Comparison of ENCODE assay signal across 9 cellular contexts in genomic region chr6:158283304-158284005, GRCh38. TPM values are rescaled to one million over a fixed set of nuclear protein-coding genes. Genes with fewer than 3 reads are reported as not detected.
DNase-seq lines count a peak whose midpoint lies in the region; ATAC-seq and TF ChIP-seq lines count a peak whose summit lies in the region.
"Had no signal": no experiment of that assay in that cellular context is flagged by ENCODE, and none has a peak within 500 bp of the region (broad histone marks: within the 10 kb centered on the region; RNA-seq: fewer than 3 reads in every experiment).

No MANE protein-coding gene starts in this region.

- CTCF ChIA-PET in mammary epithelial cell (lab: Charles Lee; ENCODE audit: low non-redundant PET) = no interaction called here

- H2BK120ac ChIP-seq in mesenchymal stem cell (ENCODE audit: low read depth, low read length) = no peak overlapping the region

- TF ChIP-seq CTCF in mammary epithelial cell (conservative IDR thresholded peaks at IDR 0.05 in 1 of 2, IDR thresholded peaks at IDR 0.05 in 1 of 2; ENCODE audit: extremely low read depth in 1 of 2, insufficient read depth in 1 of 2, low read depth in 1 of 2, low read length in 2 of 2) = no peak

- H3K79me1 ChIP-seq in mesenchymal stem cell (replicated peaks; ENCODE audit: low read length, poor library complexity, severe bottlenecking) = peaks cover 30% of the 10 kb centered on the region

- ATAC-seq in HG03520 (IDR thresholded peaks at IDR 0.05; ENCODE audit: unreplicated experiment) (peak; percentile 68), HG03442 (IDR thresholded peaks at IDR 0.05; ENCODE audit: unreplicated experiment) (no peak)

- intact Hi-C loops in mammary epithelial cell (cut with micrococcal nuclease) = loop anchor here (2.0 kb wide), 1 partner anchor 19 kb away; no protein-coding TSS in a partner anchor

- H3K14ac ChIP-seq in mesenchymal stem cell (ENCODE audit: low read length in 2 of 2) = no peak overlapping the region

- no peaks in the 10 kb centered on the region for H3K27me3 ChIP-seq in mammary epithelial cell (ENCODE audit: insufficient read depth, low read length)
- no peaks in the 10 kb centered on the region for H3K27me3 ChIP-seq in mesenchymal stem cell (ENCODE audit: control insufficient read depth in 1 of 2, insufficient read depth in 1 of 2, low read length in 2 of 2)

- H3K18ac ChIP-seq in mesenchymal stem cell (ENCODE audit: low read depth in 1 of 2, low read length in 2 of 2) = no peak overlapping the region

- 46% methylated on average over 4 of the region's 4 CpGs for WGBS in mammary epithelial cell (ENCODE audit: low coverage, missing lambda C conversion rate)
- 43% methylated on average over 2 of the region's 4 CpGs for WGBS in mesenchymal stem cell

- H3K9me3 ChIP-seq in mammary epithelial cell (replicated peaks; ENCODE audit: insufficient read depth, low read length) (no peaks in the 10 kb centered on the region), mesenchymal stem cell (ENCODE audit: control insufficient read depth, low read length) (no peaks in the 10 kb centered on the region)
- H3K9me3 ChIP-seq: HAP-1 had no signal

- peaks cover 50% of the 10 kb centered on the region for H3K79me2 ChIP-seq in mammary epithelial cell (ENCODE audit: insufficient read depth, low read length)

- H4K8ac ChIP-seq in mesenchymal stem cell (ENCODE audit: low read length) = no peak overlapping the region

- H2BK5ac ChIP-seq in mesenchymal stem cell (ENCODE audit: low read depth, low read length, poor library complexity, severe bottlenecking) = no peak overlapping the region

- dilution Hi-C loops in mammary epithelial cell (cut with HindIII; ENCODE audit: low sequenced_read_pairs) = no loop called here

- in situ Hi-C loops in mammary epithelial cell (cut with MboI; ENCODE audit: low sequenced_read_pairs in 2 of 2) = no loop called here

- H3K27ac ChIP-seq in mammary epithelial cell (ENCODE audit: insufficient read depth, low read depth, low read length) (no peak overlapping the region), mesenchymal stem cell (ENCODE audit: low read length, poor library complexity, severe bottlenecking) (peak overlapping the region; percentile 51)

- H3K23ac ChIP-seq in mesenchymal stem cell (ENCODE audit: low read length in 2 of 2) = no peak overlapping the region

- H3K36me3 ChIP-seq in mammary epithelial cell (ENCODE audit: insufficient read depth, low read length) (peaks cover 4% of the 10 kb centered on the region), mesenchymal stem cell (ENCODE audit: control insufficient read depth in 1 of 2, insufficient read depth in 2 of 2, low read depth in 1 of 2, low read length in 2 of 2) (peaks cover 0 to 3% of the 10 kb centered on the region in 2 experiments)
- H3K36me3 ChIP-seq: HAP-1 had no signal

- no peak overlapping the region for H2BK15ac ChIP-seq in mesenchymal stem cell (ENCODE audit: low read depth, poor library complexity, severe bottlenecking)

- DNase-seq in D341Med (ENCODE audit: low spot score) (peak; percentile 67), mammary epithelial cell (peak; percentile 18), mesenchymal stem cell (peak; percentile 12), middle frontal gyrus (ENCODE audit: extremely low spot score, low spot score) (no peak), HUDEP-2 (lab: John Stamatoyannopoulos, UW; ENCODE audit: unreplicated experiment in 76 of 76) (no peak)
- no peak for DNase-seq in stimulated activated naive CD4-positive, alpha-beta T cell treated with Interleukin-2 at 50 U/mL for 16 hours (lab: John Stamatoyannopoulos, UW)

- H3K4me3 ChIP-seq in mammary epithelial cell (replicated peaks in 1 of 3; ENCODE audit: insufficient read depth in 1 of 3, low read depth in 2 of 3, low read length in 3 of 3) (no peak overlapping the region), mesenchymal stem cell (ENCODE audit: insufficient read depth in 1 of 2, low read depth in 1 of 2, low read length in 2 of 2) (no peak overlapping the region)
- H3K4me3 ChIP-seq: HAP-1 had no signal

- no peak overlapping the region for H3K4ac ChIP-seq in mesenchymal stem cell (ENCODE audit: low read depth in 1 of 2, low read length in 2 of 2)

- peaks cover 22% of the 10 kb centered on the region for H3K4me1 ChIP-seq in mammary epithelial cell (ENCODE audit: insufficient read depth, low read length)
- H3K4me1 ChIP-seq in mesenchymal stem cell (ENCODE audit: control insufficient read depth, insufficient read depth, low read depth, low read length) = peaks cover 7% of the 10 kb centered on the region

- H2AK5ac ChIP-seq in mesenchymal stem cell (ENCODE audit: low read length, severe bottlenecking) = no peak overlapping the region

- no TSS peak for BruUV-seq in mammary epithelial cell (replicated peaks; lab: Mats Ljungman, UMichigan)

- H3K9ac ChIP-seq in mammary epithelial cell (ENCODE audit: insufficient read depth, low read length) = no peak overlapping the region
- H3K9ac ChIP-seq in mesenchymal stem cell (ENCODE audit: low read length) = no peak overlapping the region

- peak overlapping the region; percentile 59 for H2AFZ ChIP-seq in mammary epithelial cell (ENCODE audit: low read depth, low read length)
- H2AFZ ChIP-seq in mesenchymal stem cell (ENCODE audit: low read depth, low read length) = no peak overlapping the region

- no peaks in the 10 kb centered on the region for H4K20me1 ChIP-seq in mammary epithelial cell (ENCODE audit: insufficient read depth, low read length)

- no peak overlapping the region for H2BK12ac ChIP-seq in mesenchymal stem cell (ENCODE audit: low read length in 2 of 2)

- H3K4me2 ChIP-seq in mammary epithelial cell (ENCODE audit: insufficient read depth, low read depth, low read length) (peak overlapping the region; percentile 49), mesenchymal stem cell (ENCODE audit: low read length, poor library complexity, severe bottlenecking) (no peak overlapping the region)

- H4K91ac ChIP-seq in mesenchymal stem cell (ENCODE audit: low read length) = no peak overlapping the region

RNA-seq across cellular contexts. Expression of gene TULP4, which starts 28.8 kb away (rescaled TPM):
- 100 to 1,000 TPM in 1 of 2 donors, 10 to 100 TPM in 1; 81.8 to 152 TPM for total RNA-seq in mammary epithelial cell
- 19.7 TPM for polyA plus RNA-seq in mammary epithelial cell
- 85.5 TPM for polyA minus RNA-seq in mammary epithelial cell
- 19.5 TPM for polyA plus RNA-seq in mesenchymal stem cell (2013, experiment 1 of 2)
- polyA plus RNA-seq in mesenchymal stem cell (2013, experiment 2 of 2) = 17.6 TPM

Comparison
In these comparisons a context has a peak if more than half of its experiments do, and no peak if none do; other contexts are left out.
1. DNase-seq: peak in D341Med (single experiment), mammary epithelial cell (single experiment) and mesenchymal stem cell (single experiment); none in middle frontal gyrus (single experiment), HUDEP-2 (0 of 76) and stimulated activated naive CD4-positive, alpha-beta T cell treated with Interleukin-2 at 50 U/mL for 16 hours (single experiment).